In the genomic region with DNA sequence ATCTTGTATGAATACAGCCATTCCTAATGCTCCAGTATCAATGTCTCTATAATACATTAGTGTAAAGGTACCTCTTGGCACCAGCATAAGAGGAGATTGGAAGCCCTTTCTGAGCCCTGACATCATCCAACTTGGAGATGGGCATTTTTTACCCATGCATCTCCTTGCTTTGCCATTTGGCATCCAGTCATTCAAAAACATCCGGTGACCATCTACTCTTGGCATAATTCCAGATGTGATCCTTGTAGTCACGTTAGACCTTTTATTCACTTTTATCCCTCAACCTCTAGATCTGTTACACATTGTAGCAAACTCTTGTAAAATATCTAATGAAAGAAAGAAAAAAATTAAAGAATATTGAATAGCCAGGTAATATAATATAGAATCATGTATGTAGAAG, we compare ENCODE assay signal across 14 cellular contexts.
"Had no signal": no experiment of that assay in that cellular context is flagged by ENCODE, and none has a peak within 500 bp of the region (broad histone marks: within the 10 kb centered on the region; RNA-seq: fewer than 3 reads in every experiment).

No MANE protein-coding gene starts in this region.

- H3K4me3 Mint-ChIP-seq: activated T-helper 17 cell treated with anti-CD3 and anti-CD28 coated beads, Interleukin-2, amount 50 U/mL, for 72 hours; natural killer cell had no signal

- DNase-seq: activated CD4-positive, alpha-beta T cell treated with anti-CD3 and anti-CD28 coated beads, Interleukin-2, amount 50 U/mL, for 48 hours; activated naive CD4-positive, alpha-beta T cell treated with Interleukin-2 at 50 U/mL for 16 hours; anterior cingulate cortex; brain microvascular endothelial cell; effector memory CD4-positive, alpha-beta T cell; islet precursor cell; natural killer cell; stimulated activated CD4-positive, alpha-beta T cell treated with anti-CD3 and anti-CD28 coated beads, Interleukin-12 subunit alpha, Interleukin-12 subunit beta, amount 100 ng/mL, for 4 hours; stimulated activated CD4-positive, alpha-beta T cell treated with anti-CD3 and anti-CD28 coated beads, Interleukin-2, amount 100 ng/mL, for 24 hours had no signal

- H3K27ac ChIP-seq: brain microvascular endothelial cell, epithelial cell of prostate, neutrophil, VCaP had no signal

- H3K27me3 ChIP-seq: brain microvascular endothelial cell had no signal

- H3K27ac Mint-ChIP-seq: activated T-helper 17 cell treated with anti-CD3 and anti-CD28 coated beads, Interleukin-2, amount 50 U/mL, for 72 hours; natural killer cell had no signal

- H3K9me3 ChIP-seq: neutrophil had no signal

- H3K36me3 Mint-ChIP-seq: natural killer cell had no signal

- ATAC-seq: activated T-helper 17 cell treated with anti-CD3 and anti-CD28 coated beads, Interleukin-2, amount 50 U/mL, for 72 hours; left lobe of liver; natural killer cell had no signal

- H3K36me3 ChIP-seq: brain microvascular endothelial cell, neutrophil had no signal

- H3K9me3 Mint-ChIP-seq: activated T-helper 17 cell treated with anti-CD3 and anti-CD28 coated beads, Interleukin-2, amount 50 U/mL, for 72 hours; natural killer cell had no signal
